1 cellular context compared by ENCODE assay signal in genomic region chr1:71677024-71677423, GRCh38.
TF ChIP-seq lines count a peak whose summit lies in the region.

No MANE protein-coding gene starts in this region.

TF ChIP-seq in SK-N-SH treated with all-trans-retinoic acid at 6 μM for 48 hours, 23 proteins besides CTCF, POLR2A, EP300 and RAD21 (continued from another document):
- no peak for TF ChIP-seq CREB5 (CRISPR knock-in tag; IDR thresholded peaks at IDR 0.05; ENCODE audit: low read depth)
- no peak for TF ChIP-seq ZNF70 (CRISPR knock-in tag; IDR thresholded peaks at IDR 0.05)
- no peak for TF ChIP-seq PPARA (CRISPR knock-in tag; IDR thresholded peaks at IDR 0.05; ENCODE audit: borderline replicate concordance)
